Comparison of ENCODE assay signal across 8 cellular contexts in genomic region chr1:116374340-116375164, GRCh38. TPM values are rescaled to one million over a fixed set of nuclear protein-coding genes. Genes with fewer than 3 reads are reported as not detected.
DNase-seq lines count a peak whose midpoint lies in the region; TF ChIP-seq lines count a peak whose summit lies in the region.

No MANE protein-coding gene starts in this region.

- H2AFZ ChIP-seq in H9 (ENCODE audit: low read length), result no peak overlapping the region

- H2BK5ac ChIP-seq in H9 (ENCODE audit: insufficient read length, low read length), result no peak overlapping the region

- no peak overlapping the region for H3K27ac ChIP-seq in H9 (ENCODE audit: insufficient read length, low read depth, low read length)
- peak overlapping the region; percentile 95 for H3K27ac ChIP-seq in ectodermal cell (ENCODE audit: insufficient read depth, low read depth, low read length, poor library complexity, severe bottlenecking)
- H3K27ac ChIP-seq in mucosa of rectum (ENCODE audit: low read depth in 2 of 2, low read length in 2 of 2), result peak overlapping the region; percentile 92 to 93

- H3K27me3 Mint-ChIP-seq in H9 (ENCODE audit: low read depth), result peaks cover 18% of the 10 kb centered on the region

- H3K9ac ChIP-seq in H9 (ENCODE audit: extremely low read depth, insufficient read length, low read length) (peak overlapping the region; percentile 60), mucosa of rectum (ENCODE audit: low read depth in 1 of 2, low read length in 2 of 2) (peak overlapping the region; percentile 87 to 93)

- no peak overlapping the region for H2BK12ac ChIP-seq in H9 (ENCODE audit: insufficient read length, low read depth, low read length)

- H3K27ac Mint-ChIP-seq in H9, result peak overlapping the region; percentile 41 to 90 (median 86); a peak in 4 of 7 replicates

- no peaks in the 10 kb centered on the region for H3K9me3 Mint-ChIP-seq in H9

- peak overlapping the region; percentile 86 for H3K4me2 ChIP-seq in H9 (ENCODE audit: insufficient read depth, insufficient read length, low read length)

- H3K9me3 ChIP-seq in H9 (ENCODE audit: control insufficient read depth, low read depth, low read length), result no peaks in the 10 kb centered on the region
- H3K9me3 ChIP-seq in ectodermal cell (ENCODE audit: control insufficient read depth, low read length), result no peaks in the 10 kb centered on the region
- H3K9me3 ChIP-seq in mucosa of rectum (ENCODE audit: control insufficient read depth in 2 of 2, low read length in 2 of 2), result no peaks in the 10 kb centered on the region

- peaks cover 17% of the 10 kb centered on the region for H3K23me2 ChIP-seq in H9 (ENCODE audit: insufficient read length, low read depth, low read length, poor library complexity, severe bottlenecking)

- H3K23ac ChIP-seq in H9 (ENCODE audit: insufficient read length, low read depth, low read length), result no peak overlapping the region

- no peak overlapping the region for H4K8ac ChIP-seq in H9 (replicated peaks; ENCODE audit: insufficient read length, low read depth, low read length)

- H3K4me1 Mint-ChIP-seq in H9, result peaks cover 60 to 67% of the 10 kb centered on the region in 2 experiments

- H3K36me3 ChIP-seq in ectodermal cell (ENCODE audit: control insufficient read depth, insufficient read depth, low read length) (no peaks in the 10 kb centered on the region), mucosa of rectum (ENCODE audit: control insufficient read depth in 2 of 2, insufficient read depth in 2 of 2, low read length in 2 of 2) (peaks cover 0 to 8% of the 10 kb centered on the region in 2 donors)

- no peak overlapping the region for H4K5ac ChIP-seq in H9 (ENCODE audit: insufficient read length, low read depth, low read length)

- H3K14ac ChIP-seq in H9 (ENCODE audit: insufficient read depth, low read length), result peak overlapping the region; percentile 93; the same call in 1 of the 2 replicates

- H3K18ac ChIP-seq in H9 (ENCODE audit: insufficient read length, low read depth, low read length), result peak overlapping the region; percentile 2

- H2BK120ac ChIP-seq in H9 (ENCODE audit: low read depth, low read length, poor library complexity, severe bottlenecking), result no peak overlapping the region

- no peak overlapping the region for H3T11ph ChIP-seq in H9 (ENCODE audit: low read length)

- H2AK5ac ChIP-seq in H9 (ENCODE audit: insufficient read length, low read length), result no peak overlapping the region

- H3K4me3 ChIP-seq in ectodermal cell (ENCODE audit: insufficient read depth, low read depth, low read length) (peak overlapping the region; percentile 75), mucosa of rectum (ENCODE audit: low read length in 2 of 2) (peak overlapping the region; percentile 82 to 83)

- H3K79me1 ChIP-seq in H9 (ENCODE audit: insufficient read depth, low read depth, low read length, poor library complexity, severe bottlenecking), result no peaks in the 10 kb centered on the region

- H3K4ac ChIP-seq in H9 (ENCODE audit: low read depth, low read length), result no peak overlapping the region

- peaks cover 41% of the 10 kb centered on the region; the same call in 1 of the 2 replicates for H3K79me2 ChIP-seq in H9 (ENCODE audit: insufficient read depth, low read length)

- in situ Hi-C loops in SK-MEL-5 (cut with HindIII; ENCODE audit: low pct_unique_long_range_greater_than_20kb, low sequenced_read_pairs), result loop anchor here (25.0 kb wide), 1 partner anchor 113 kb away; no protein-coding TSS in a partner anchor

- TF ChIP-seq CTCF in H9 (conservative IDR thresholded peaks at IDR 0.05), result no peak

- H3K36me3 Mint-ChIP-seq in H9 (ENCODE audit: insufficient read depth in 1 of 3, low read depth in 3 of 3), result peaks cover 0 to 4% (median 0%) of the 10 kb centered on the region in 3 experiments; a peak in 1 of 7 replicates

- peaks cover 8% of the 10 kb centered on the region; the same call in 1 of the 2 replicates for H3K4me1 ChIP-seq in H9 (ENCODE audit: insufficient read depth, low read length)
- H3K4me1 ChIP-seq in ectodermal cell (ENCODE audit: control insufficient read depth, insufficient read depth, low read length), result peaks cover 33% of the 10 kb centered on the region
- peaks cover 38 to 49% of the 10 kb centered on the region in 2 donors for H3K4me1 ChIP-seq in mucosa of rectum (ENCODE audit: control insufficient read depth in 2 of 2, insufficient read depth in 2 of 2, low read length in 2 of 2)

- H3K56ac ChIP-seq in H9 (ENCODE audit: insufficient read length, low read depth, low read length), result no peak overlapping the region

- H3K27me3 ChIP-seq in H9 (ENCODE audit: insufficient read depth, low read length), result no peaks in the 10 kb centered on the region
- peaks cover 21% of the 10 kb centered on the region for H3K27me3 ChIP-seq in ectodermal cell (ENCODE audit: control insufficient read depth, insufficient read depth, low read length, poor library complexity, severe bottlenecking)
- H3K27me3 ChIP-seq in mucosa of rectum (ENCODE audit: control insufficient read depth in 2 of 2, insufficient read depth in 2 of 2, low read length in 2 of 2), result no peaks in the 10 kb centered on the region

- no peak overlapping the region for H2BK20ac ChIP-seq in H9 (ENCODE audit: low read depth, low read length, poor library complexity, severe bottlenecking)

- WGBS in H9 (ENCODE audit: extremely low coverage, insufficient read length, low lambda C conversion rate), result no CpG with 5 or more reads among the region's 26 CpGs
- WGBS in ectodermal cell, 2 experiments, result 13 to 15% methylated on average over 26 of the region's 26 CpGs

- peak; percentile 33 for DNase-seq in H9
- DNase-seq in SK-MEL-5 (ENCODE audit: low read depth, low spot score), result peak; percentile 37
- no peak for DNase-seq in NCI-H524 treated with DMSO at 0.1 percent for 48 hours (lab: John Stamatoyannopoulos, UW)
- no peak for DNase-seq in NCI-H226
- DNase-seq in NCI-H446 (lab: John Stamatoyannopoulos, UW), result no peak
- no peak for DNase-seq in NCI-H1930 (lab: John Stamatoyannopoulos, UW)

- no peak overlapping the region for H2BK15ac ChIP-seq in H9 (ENCODE audit: low read depth, low read length)

- H4K91ac ChIP-seq in H9 (ENCODE audit: insufficient read length, low read depth, low read length), result no peak overlapping the region

- no peaks in the 10 kb centered on the region for H4K20me1 ChIP-seq in H9 (ENCODE audit: control insufficient read depth, insufficient read depth, insufficient read length)

- H3K4me3 Mint-ChIP-seq in H9, result peak overlapping the region; percentile 88 to 95

RNA-seq across cellular contexts. Expression of gene ATP1A1, which starts 1.5 kb away (rescaled TPM):
- 232 and 239 TPM in 2 replicates for total RNA-seq in H9 (2021)
- total RNA-seq in SK-MEL-5 (2014; rRNA removed; shearing (Covaris generic)), result 204 and 270 TPM in 2 replicates
- polyA plus RNA-seq in SK-MEL-5 (2015; cell fraction: cytosol; rRNA removed), result 1,214 and 1,421 TPM in 2 replicates
- polyA plus RNA-seq in SK-MEL-5 (2015; cell fraction: nucleus; rRNA removed), result 558 and 602 TPM in 2 replicates
- polyA plus RNA-seq in ectodermal cell (2013, experiment 1 of 4), result 243 TPM
- polyA plus RNA-seq in ectodermal cell (2013, experiment 2 of 4), result 256 TPM
- polyA plus RNA-seq in ectodermal cell (2013, experiment 3 of 4), result 189 TPM
- polyA plus RNA-seq in ectodermal cell (2013, experiment 4 of 4), result 207 TPM

Comparison
In these comparisons a context has a peak if more than half of its experiments do, and no peak if none do; other contexts are left out.
1. DNase-seq: peak in H9 (single experiment) and SK-MEL-5 (single experiment); none in NCI-H524 treated with DMSO at 0.1 percent for 48 hours (single experiment), NCI-H226 (single experiment), NCI-H446 (0 of 2) and NCI-H1930 (0 of 2).